Comparison of ENCODE assay signal across 10 cellular contexts in the genomic region with DNA sequence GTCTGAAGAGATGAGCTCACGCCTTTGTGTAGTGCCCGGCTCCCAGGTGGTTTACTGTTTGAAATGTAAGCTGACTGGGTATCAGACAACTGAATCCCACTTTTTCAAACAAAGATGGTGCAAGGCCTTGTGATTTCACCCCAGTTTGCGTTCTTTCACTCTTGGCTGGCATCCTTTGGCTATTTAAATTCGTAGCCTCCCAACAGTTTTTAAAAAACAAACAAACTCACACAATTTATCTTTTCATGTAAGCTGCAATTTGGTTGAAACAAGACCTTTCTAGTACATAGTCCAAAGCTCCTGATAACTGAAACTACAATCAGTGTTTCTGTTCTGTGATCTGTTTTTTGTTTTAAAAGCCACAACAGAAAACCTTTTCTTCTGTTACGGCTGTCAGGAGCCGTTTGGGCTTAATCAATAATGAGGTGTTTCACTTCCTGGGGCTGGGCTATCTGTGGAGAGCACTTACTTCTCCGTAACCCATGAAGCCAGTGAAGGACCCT.
DNase-seq lines count a peak whose midpoint lies in the region; ATAC-seq and TF ChIP-seq lines count a peak whose summit lies in the region.
"Had no signal": no experiment of that assay in that cellular context is flagged by ENCODE, and none has a peak within 500 bp of the region (broad histone marks: within the 10 kb centered on the region; RNA-seq: fewer than 3 reads in every experiment).

No MANE protein-coding gene starts in this region.

- POLR2A ChIA-PET in CD8-positive, alpha-beta T cell (lab: Charles Lee) = interaction anchor here (0.8 to 2.8 kb wide), 7 partner anchors 12 to 159 kb away, joined by 3 to 17 read pairs (median 4); partner anchors contain the start of genes AP2S1 and ZC3H4

- WGBS in endodermal cell (ENCODE audit: insufficient coverage in 1 of 2, insufficient read length in 1 of 2), 2 experiments = 85 to 95% methylated on average over 7 of the region's 7 CpGs

- H3K4me1 Mint-ChIP-seq in CD8-positive, alpha-beta T cell (ENCODE audit: low read depth) = peaks cover 71% of the 10 kb centered on the region
- H3K4me1 Mint-ChIP-seq in naive B cell = peaks cover 36 to 51% (median 42%) of the 10 kb centered on the region in 3 donors
- H3K4me1 Mint-ChIP-seq in endodermal cell = peaks cover 3% of the 10 kb centered on the region

- no peaks in the 10 kb centered on the region for H3K27me3 Mint-ChIP-seq in CD8-positive, alpha-beta T cell (ENCODE audit: low read depth)
- H3K27me3 Mint-ChIP-seq in naive B cell (no peaks in the 10 kb centered on the region), endodermal cell (ENCODE audit: insufficient read depth) (no peaks in the 10 kb centered on the region)

- no peaks in the 10 kb centered on the region for H3K9me3 ChIP-seq in CD8-positive, alpha-beta T cell (ENCODE audit: low read length)
- no peaks in the 10 kb centered on the region for H3K9me3 ChIP-seq in endodermal cell (ENCODE audit: control insufficient read depth, low read length)
- H3K9me3 ChIP-seq: testis had no signal

- DNase-seq in CD8-positive, alpha-beta T cell = no peak
- no peak for DNase-seq in activated naive CD4-positive, alpha-beta T cell treated with anti-CD3 and anti-CD28 coated beads, Interleukin-2, amount 50 U/mL, for 72 hours (ENCODE audit: low spot score in 2 of 2)
- DNase-seq in naive B cell = no peak
- no peak for DNase-seq in endodermal cell
- no peak for DNase-seq in GM03348 (ENCODE audit: low spot score)
- DNase-seq: right cardiac atrium had no signal

- peak overlapping the region; percentile 38 for H3K27ac ChIP-seq in CD8-positive, alpha-beta T cell (ENCODE audit: low read depth, low read length)
- no peak overlapping the region for H3K27ac ChIP-seq in endodermal cell (ENCODE audit: low read depth, low read length)

- no peaks in the 10 kb centered on the region for H3K27me3 ChIP-seq in CD8-positive, alpha-beta T cell (ENCODE audit: insufficient read depth, low read length)
- H3K27me3 ChIP-seq in endodermal cell (ENCODE audit: control insufficient read depth, insufficient read depth, low read length, poor library complexity, severe bottlenecking) = no peaks in the 10 kb centered on the region
- H3K27me3 ChIP-seq: testis had no signal

- peak; percentile 3 for ATAC-seq in CD8-positive, alpha-beta T cell
- peak; percentile 52 for ATAC-seq in HG03108 (IDR thresholded peaks at IDR 0.05; ENCODE audit: unreplicated experiment)
- peak in 1 of 2 donors; percentile 25 for ATAC-seq in activated naive CD4-positive, alpha-beta T cell treated with anti-CD3 and anti-CD28 coated beads, Interleukin-2, amount 50 U/mL, for 72 hours
- ATAC-seq in naive B cell (ENCODE audit: low read depth in 2 of 2) = peak in 1 of 2 donors; percentile 23
- no peak for ATAC-seq in HG03039 (IDR thresholded peaks at IDR 0.05; ENCODE audit: unreplicated experiment)
- ATAC-seq in HG02970 (IDR thresholded peaks at IDR 0.05; ENCODE audit: low FRiP score, unreplicated experiment) = no peak

- peak overlapping the region; percentile 33 for H3K4me3 ChIP-seq in CD8-positive, alpha-beta T cell (ENCODE audit: low read depth, low read length)
- no peak overlapping the region for H3K4me3 ChIP-seq in endodermal cell (ENCODE audit: low read length)
- H3K4me3 ChIP-seq: testis had no signal

- peak overlapping the region; percentile 89 for H3K27ac Mint-ChIP-seq in CD8-positive, alpha-beta T cell
- peak overlapping the region; percentile 78 to 88 for H3K27ac Mint-ChIP-seq in activated naive CD4-positive, alpha-beta T cell treated with anti-CD3 and anti-CD28 coated beads, Interleukin-2, amount 50 U/mL, for 72 hours
- H3K27ac Mint-ChIP-seq in naive B cell (peak overlapping the region in 4 of 6 donors; percentile 13 to 95 (median 60)), endodermal cell (no peak overlapping the region)

- H3K9me3 Mint-ChIP-seq in CD8-positive, alpha-beta T cell = no peaks in the 10 kb centered on the region
- H3K9me3 Mint-ChIP-seq in activated naive CD4-positive, alpha-beta T cell treated with anti-CD3 and anti-CD28 coated beads, Interleukin-2, amount 50 U/mL, for 72 hours = no peaks in the 10 kb centered on the region
- H3K9me3 Mint-ChIP-seq in naive B cell = no peaks in the 10 kb centered on the region
- H3K9me3 Mint-ChIP-seq in endodermal cell = no peaks in the 10 kb centered on the region

- H3K36me3 ChIP-seq in CD8-positive, alpha-beta T cell (ENCODE audit: insufficient read depth, low read length) = no peaks in the 10 kb centered on the region
- peaks cover 5% of the 10 kb centered on the region for H3K36me3 ChIP-seq in endodermal cell (ENCODE audit: control insufficient read depth, insufficient read depth, low read length)

- H3K4me1 ChIP-seq in CD8-positive, alpha-beta T cell (ENCODE audit: insufficient read depth, low read length) = peaks cover 32% of the 10 kb centered on the region
- no peaks in the 10 kb centered on the region for H3K4me1 ChIP-seq in endodermal cell (ENCODE audit: control insufficient read depth, insufficient read depth, low read length)

- peaks cover 17% of the 10 kb centered on the region for H3K36me3 Mint-ChIP-seq in CD8-positive, alpha-beta T cell
- no peaks in the 10 kb centered on the region for H3K36me3 Mint-ChIP-seq in activated naive CD4-positive, alpha-beta T cell treated with anti-CD3 and anti-CD28 coated beads, Interleukin-2, amount 50 U/mL, for 72 hours
- H3K36me3 Mint-ChIP-seq in naive B cell (peaks cover 0 to 10% of the 10 kb centered on the region in 2 donors), endodermal cell (ENCODE audit: low read depth) (peaks cover 36% of the 10 kb centered on the region)

- no peak for TF ChIP-seq CTCF in CD8-positive, alpha-beta T cell (IDR thresholded peaks at IDR 0.05)
- TF ChIP-seq CTCF in endodermal cell (conservative IDR thresholded peaks at IDR 0.05) = no peak

- intact Hi-C loops in CD8-positive, alpha-beta T cell (cut with DNase I, micrococcal nuclease) = loop anchor here (1.0 to 5.0 kb wide), 4 partner anchors 19 to 98 kb away; no protein-coding TSS in a partner anchor

- no peak overlapping the region for H3K9ac ChIP-seq in endodermal cell (ENCODE audit: extremely low read depth, low read length, poor library complexity, severe bottlenecking)

- peak overlapping the region; percentile 80 for H3K4me3 Mint-ChIP-seq in CD8-positive, alpha-beta T cell
- H3K4me3 Mint-ChIP-seq in naive B cell (peak overlapping the region; percentile 19 to 85 (median 68)), endodermal cell (no peak overlapping the region)

- CTCF ChIA-PET in CD8-positive, alpha-beta T cell (lab: Charles Lee) = interaction anchor here (0.7 to 1.6 kb wide), 8 partner anchors 8 to 289 kb away, joined by 3 to 4 read pairs (median 3); no protein-coding TSS in a partner anchor

Comparison
In these comparisons a context has a peak if more than half of its experiments do, and no peak if none do; other contexts are left out.
1. ATAC-seq: peak in CD8-positive, alpha-beta T cell (single experiment) and HG03108 (single experiment); none in HG03039 (single experiment) and HG02970 (single experiment).